Comparison of ENCODE assay signal across 8 cellular contexts in the genomic region with DNA sequence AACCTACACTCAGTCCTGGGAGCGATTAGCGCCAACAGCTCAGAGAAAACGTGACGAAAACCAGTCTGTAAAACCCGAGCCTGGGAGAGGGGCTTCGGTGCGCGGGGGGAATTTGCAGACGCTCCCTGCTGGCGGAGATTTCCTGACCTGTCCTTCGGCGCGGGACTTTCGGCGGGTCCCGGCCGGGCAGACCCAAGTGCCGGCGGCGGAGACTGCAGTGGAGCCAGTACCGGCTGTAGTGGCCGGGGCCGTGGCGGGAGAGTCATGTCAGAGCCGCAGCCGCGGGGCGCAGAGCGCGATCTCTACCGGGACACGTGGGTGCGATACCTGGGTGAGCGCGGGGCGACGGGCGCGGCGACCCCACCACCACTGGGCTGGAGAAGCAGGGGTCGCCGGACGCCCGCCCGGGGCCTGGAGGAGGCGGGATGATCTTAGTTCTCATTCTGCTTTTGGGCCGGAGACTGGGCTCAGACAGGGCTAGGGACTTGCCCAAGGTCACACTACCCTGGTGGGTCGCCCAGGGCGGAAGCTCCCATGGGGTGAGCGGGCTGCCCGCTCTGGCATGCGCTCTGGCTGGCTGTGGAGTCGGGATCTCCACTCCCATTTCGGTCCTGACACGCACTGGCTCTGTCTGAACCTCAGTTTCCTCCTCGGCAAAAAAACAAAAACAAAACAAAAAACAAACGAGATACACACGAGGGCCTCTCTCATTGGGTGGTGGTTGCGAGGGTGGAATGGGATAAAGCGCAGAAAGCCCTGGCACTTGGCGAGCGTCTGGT. TPM values are rescaled to one million over a fixed set of nuclear protein-coding genes. Genes with fewer than 3 reads are reported as not detected.
DNase-seq lines count a peak whose midpoint lies in the region; ATAC-seq and TF ChIP-seq lines count a peak whose summit lies in the region.

MTFP1 (plus strand) TSS at position 153 of the 779 bp plus-strand sequence; CDS start at position 265, 112 bp downstream.

- H3K27me3 Mint-ChIP-seq in activated T-helper 17 cell treated with anti-CD3 and anti-CD28 coated beads, Interleukin-2, amount 50 U/mL, for 72 hours: no peaks in the 10 kb centered on the region
- no peaks in the 10 kb centered on the region for H3K27me3 Mint-ChIP-seq in naive thymus-derived CD8-positive, alpha-beta T cell

- no peaks in the 10 kb centered on the region for H3K27me3 ChIP-seq in thymus (ENCODE audit: control insufficient read depth, insufficient read depth)

- H3K4me3 Mint-ChIP-seq in activated T-helper 17 cell treated with anti-CD3 and anti-CD28 coated beads, Interleukin-2, amount 50 U/mL, for 72 hours: peak within 1 kb of the TSS; percentile 88
- H3K4me3 Mint-ChIP-seq in naive thymus-derived CD8-positive, alpha-beta T cell: peak within 1 kb of the TSS; percentile 92 to 99 (median 98)

- CTCF ChIA-PET in HEK293T (lab: Yijun Ruan, JAX): interaction anchor here (0.9 kb wide), 1 partner anchor 320 kb away, joined by 3 read pairs; no protein-coding TSS in a partner anchor

- peaks cover 14% of the 10 kb centered on the region for H3K4me1 ChIP-seq in thymus (ENCODE audit: control insufficient read depth, insufficient read depth, low read length)

- H3K27ac ChIP-seq in thymus (ENCODE audit: low read depth): peak within 1 kb of the TSS; percentile 37

- H3K4me3 ChIP-seq in fibroblast of mammary gland (ENCODE audit: control insufficient read depth, low read depth, low read length) (peak within 1 kb of the TSS; percentile 62), thymus (ENCODE audit: low read length) (peak within 1 kb of the TSS; percentile 68)

- H3K4me1 Mint-ChIP-seq in activated T-helper 17 cell treated with anti-CD3 and anti-CD28 coated beads, Interleukin-2, amount 50 U/mL, for 72 hours: peaks cover 16% of the 10 kb centered on the region
- H3K4me1 Mint-ChIP-seq in naive thymus-derived CD8-positive, alpha-beta T cell: peaks cover 31 to 56% (median 52%) of the 10 kb centered on the region in 4 donors

- TF ChIP-seq CTCF in fibroblast of mammary gland (conservative IDR thresholded peaks at IDR 0.05; ENCODE audit: control insufficient read depth, insufficient read depth, low read depth, low read length): no peak

- ATAC-seq in activated T-helper 17 cell treated with anti-CD3 and anti-CD28 coated beads, Interleukin-2, amount 50 U/mL, for 72 hours (replicated peaks): no peak
- ATAC-seq in naive thymus-derived CD8-positive, alpha-beta T cell: peak; percentile 2 to 4
- no peak for ATAC-seq in HG03139 (IDR thresholded peaks at IDR 0.05; ENCODE audit: unreplicated experiment)

- H3K9me3 ChIP-seq in thymus (ENCODE audit: control insufficient read depth): peaks cover 1% of the 10 kb centered on the region

- POLR2A ChIA-PET in HEK293T (lab: Yijun Ruan, JAX): interaction anchor here (1.0 to 5.9 kb wide), 6 partner anchors 11 to 147 kb away, joined by 3 to 85 read pairs (median 7); partner anchors contain the start of gene SEC14L2
- POLR2A ChIA-PET in naive thymus-derived CD8-positive, alpha-beta T cell (lab: Charles Lee): interaction anchor here (0.5 to 7.4 kb wide), 12 partner anchors 9 to 495 kb away, joined by 3 to 118 read pairs (median 12); partner anchors contain the start of genes CASTOR1, RNF215 and SEC14L2

- peaks cover 75% of the 10 kb centered on the region for H3K36me3 Mint-ChIP-seq in activated T-helper 17 cell treated with anti-CD3 and anti-CD28 coated beads, Interleukin-2, amount 50 U/mL, for 72 hours (ENCODE audit: low read depth)
- H3K36me3 Mint-ChIP-seq in naive thymus-derived CD8-positive, alpha-beta T cell: peaks cover 0 to 29% (median 0%) of the 10 kb centered on the region in 3 donors

- no peaks in the 10 kb centered on the region for H3K9me3 Mint-ChIP-seq in activated T-helper 17 cell treated with anti-CD3 and anti-CD28 coated beads, Interleukin-2, amount 50 U/mL, for 72 hours
- no peaks in the 10 kb centered on the region for H3K9me3 Mint-ChIP-seq in naive thymus-derived CD8-positive, alpha-beta T cell

- peak in 11 of 14 donors; percentile 17 to 53 (median 36) for DNase-seq in C1 segment of cervical spinal cord (lab: John Stamatoyannopoulos, UW)
- peak; percentile 76 for DNase-seq in HEK293T (ENCODE audit: extremely low spot score)
- DNase-seq in OCI-M1 (lab: John Stamatoyannopoulos, UW): peak; percentile 83
- peak; percentile 53 for DNase-seq in fibroblast of mammary gland (ENCODE audit: low read depth)
- DNase-seq in naive thymus-derived CD8-positive, alpha-beta T cell: peak in 8 of 10 donors; percentile 23 to 63 (median 40)

- 7% methylated on average over 62 of the region's 62 CpGs for WGBS in thymus

- H3K36me3 ChIP-seq in thymus (ENCODE audit: control insufficient read depth, insufficient read depth): peaks cover 5% of the 10 kb centered on the region

- peak within 1 kb of the TSS; percentile 98 for H3K27ac Mint-ChIP-seq in activated T-helper 17 cell treated with anti-CD3 and anti-CD28 coated beads, Interleukin-2, amount 50 U/mL, for 72 hours
- H3K27ac Mint-ChIP-seq in naive thymus-derived CD8-positive, alpha-beta T cell: peak within 1 kb of the TSS; percentile 97 to 100 (median 99)

TF ChIP-seq in HEK293T, 16 proteins besides CTCF, POLR2A, EP300 and RAD21:
- TF ChIP-seq L3MBTL2 (conservative IDR thresholded peaks at IDR 0.05) (peak; percentile 88), BHLHE40 (IDR thresholded peaks at IDR 0.05; ENCODE audit: borderline replicate concordance) (no peak), LEF1 (IDR thresholded peaks at IDR 0.05; ENCODE audit: borderline replicate concordance) (no peak)

RNA-seq across cellular contexts. Expression of gene MTFP1, which starts in this region (rescaled TPM):
- total RNA-seq in activated T-helper 17 cell treated with anti-CD3 and anti-CD28 coated beads, Interleukin-2, amount 50 U/mL, for 72 hours: 10 to 100 TPM; 42.4 to 51.3 TPM
- total RNA-seq in naive thymus-derived CD8-positive, alpha-beta T cell: 10 to 100 TPM; 15.8 to 18.0 TPM
- polyA plus RNA-seq in naive thymus-derived CD8-positive, alpha-beta T cell: 10 to 100 TPM; 42.3 to 53.5 (median 50.0) TPM
- 11.1 TPM for polyA plus RNA-seq in thymus

Comparison
In these comparisons a context has a peak if more than half of its experiments do, and no peak if none do; other contexts are left out.
1. ATAC-seq: peak in naive thymus-derived CD8-positive, alpha-beta T cell (2 of 2); none in activated T-helper 17 cell treated with anti-CD3 and anti-CD28 coated beads, Interleukin-2, amount 50 U/mL, for 72 hours (single experiment) and HG03139 (single experiment).
2. Peak in every context shown above with its lines, with median percentiles within 50 percentile points of each other: DNase-seq.